15 cellular contexts compared by ENCODE assay signal in the genomic region with DNA sequence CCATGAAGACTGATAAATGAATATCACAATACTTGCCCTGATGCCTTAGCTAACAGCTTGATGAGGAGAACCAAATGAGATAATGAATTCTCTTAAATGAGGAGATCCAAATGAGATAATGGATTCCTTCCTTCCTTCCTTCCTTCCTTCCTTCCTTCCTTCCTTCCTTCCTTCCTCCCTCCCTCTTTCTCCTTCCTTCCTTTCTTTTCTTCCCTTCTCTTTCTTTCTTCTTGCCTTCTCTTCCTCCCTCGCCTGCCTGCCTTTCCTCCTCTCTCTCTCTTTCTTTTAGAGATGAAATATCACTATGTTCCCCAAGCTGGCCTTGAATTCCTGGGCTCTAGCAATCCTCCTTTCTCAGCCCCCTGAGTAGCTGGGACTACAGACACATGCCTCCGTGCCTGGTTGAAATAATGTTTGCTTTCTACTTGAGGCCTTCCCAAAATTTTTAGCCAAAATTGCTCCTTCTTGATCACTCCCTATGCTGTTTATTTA. TPM values are rescaled to one million over a fixed set of nuclear protein-coding genes. Genes with fewer than 3 reads are reported as not detected.
"Had no signal": no experiment of that assay in that cellular context is flagged by ENCODE, and none has a peak within 500 bp of the region (broad histone marks: within the 10 kb centered on the region; RNA-seq: fewer than 3 reads in every experiment).

No MANE protein-coding gene starts in this region.

- ATAC-seq: heart left ventricle; naive thymus-derived CD4-positive, alpha-beta T cell had no signal

- H3K27me3 ChIP-seq: sigmoid colon had no signal

- H3K4me3 ChIP-seq: coronary artery, heart left ventricle, sigmoid colon, skin epidermis, thoracic aorta, transverse colon had no signal

- H3K36me3 Mint-ChIP-seq: naive thymus-derived CD4-positive, alpha-beta T cell had no signal

- H3K27ac ChIP-seq: coronary artery, heart left ventricle, neutrophil, sigmoid colon, skin epidermis, thoracic aorta, transverse colon had no signal

- H3K9me3 Mint-ChIP-seq: naive thymus-derived CD4-positive, alpha-beta T cell; nephron progenitor cell; stimulated activated naive CD8-positive, alpha-beta T cell treated with anti-CD3 and anti-CD28 coated beads, Interleukin-15, Interleukin-2, amounts not matched to agents 100 ng/mL and 50 ng/mL, for 24 hours had no signal

- DNase-seq: effector CD8-positive, alpha-beta T cell; heart left ventricle; mammary epithelial cell; naive thymus-derived CD4-positive, alpha-beta T cell; nephron progenitor cell; posterior cingulate gyrus; sigmoid colon; stimulated activated CD4-positive, alpha-beta T cell treated with anti-CD3 and anti-CD28 coated beads, Interleukin-2, amount 100 ng/mL, for 24 hours; transverse colon had no signal

- H3K4me3 Mint-ChIP-seq: naive thymus-derived CD4-positive, alpha-beta T cell; nephron progenitor cell; stimulated activated naive CD8-positive, alpha-beta T cell treated with anti-CD3 and anti-CD28 coated beads, Interleukin-15, Interleukin-2, amounts not matched to agents 100 ng/mL and 50 ng/mL, for 24 hours had no signal

- H3K36me3 ChIP-seq: heart left ventricle, neutrophil, sigmoid colon, thoracic aorta, transverse colon had no signal

- H3K9me3 ChIP-seq: heart left ventricle, neutrophil, sigmoid colon, thoracic aorta, transverse colon had no signal

- H3K27ac Mint-ChIP-seq: nephron progenitor cell; stimulated activated naive CD8-positive, alpha-beta T cell treated with anti-CD3 and anti-CD28 coated beads, Interleukin-15, Interleukin-2, amounts not matched to agents 100 ng/mL and 50 ng/mL, for 24 hours had no signal

RNA-seq across cellular contexts. Expression of gene SLAIN1, which starts 4.0 kb away (rescaled TPM):
- total RNA-seq: mammary epithelial cell, osteoblast had no signal
- polyA plus RNA-seq: mammary epithelial cell had no signal
